ENCODE assay signal across 18 cellular contexts in the genomic region with DNA sequence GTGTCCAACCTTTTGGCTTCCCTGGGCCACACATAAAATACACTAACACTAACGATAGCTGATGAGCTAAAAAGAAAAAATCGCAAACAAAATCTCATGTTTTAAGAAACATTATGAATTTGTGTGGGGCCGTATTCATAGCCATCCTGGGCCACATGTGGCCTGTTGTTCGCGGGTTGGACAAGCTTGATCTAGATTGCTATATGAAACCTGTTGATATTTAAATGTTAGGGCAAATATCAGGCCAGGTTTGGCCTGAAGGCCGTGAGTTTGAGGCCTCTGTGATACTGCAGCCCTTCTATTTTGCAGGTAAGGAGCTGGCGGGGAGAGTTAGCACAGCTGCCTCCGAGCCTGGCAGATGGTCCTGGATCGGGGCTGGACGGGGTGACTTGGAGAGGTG.
DNase-seq lines count a peak whose midpoint lies in the region; ATAC-seq and TF ChIP-seq lines count a peak whose summit lies in the region.
"Had no signal": no experiment of that assay in that cellular context is flagged by ENCODE, and none has a peak within 500 bp of the region (broad histone marks: within the 10 kb centered on the region; RNA-seq: fewer than 3 reads in every experiment).

No MANE protein-coding gene starts in this region.

- H4K8ac ChIP-seq in mesenchymal stem cell (ENCODE audit: low read length) = peak overlapping the region; percentile 40

- H2AFZ ChIP-seq in mesenchymal stem cell (ENCODE audit: low read depth, low read length) = no peak overlapping the region

- H3K27me3 ChIP-seq in mesenchymal stem cell (ENCODE audit: control insufficient read depth in 1 of 2, insufficient read depth in 1 of 2, low read length in 2 of 2) (no peaks in the 10 kb centered on the region), uterus (no peaks in the 10 kb centered on the region), endodermal cell (ENCODE audit: control insufficient read depth, insufficient read depth, low read length, poor library complexity, severe bottlenecking) (no peaks in the 10 kb centered on the region)
- H3K27me3 ChIP-seq: SJSA1 had no signal

- H3K9me3 Mint-ChIP-seq in HFFc6 (no peaks in the 10 kb centered on the region), endodermal cell (no peaks in the 10 kb centered on the region)
- H3K9me3 Mint-ChIP-seq: CD14-positive monocyte had no signal

- H3K4me1 ChIP-seq in mesenchymal stem cell (ENCODE audit: control insufficient read depth, insufficient read depth, low read depth, low read length) (peaks cover 45% of the 10 kb centered on the region), uterus (peaks cover 19 to 29% of the 10 kb centered on the region in 2 donors), endodermal cell (ENCODE audit: control insufficient read depth, insufficient read depth, low read length) (no peaks in the 10 kb centered on the region)

- peak overlapping the region; percentile 54 to 87 for H3K4ac ChIP-seq in mesenchymal stem cell (ENCODE audit: low read depth in 1 of 2, low read length in 2 of 2)

- no peaks in the 10 kb centered on the region for H3K79me1 ChIP-seq in mesenchymal stem cell (replicated peaks; ENCODE audit: low read length, poor library complexity, severe bottlenecking)

- H3K36me3 Mint-ChIP-seq in HFFc6 (ENCODE audit: low read depth) (no peaks in the 10 kb centered on the region), endodermal cell (ENCODE audit: low read depth) (no peaks in the 10 kb centered on the region)

- H2BK120ac ChIP-seq in mesenchymal stem cell (ENCODE audit: low read depth, low read length) = peak overlapping the region; percentile 64

- H3K4me2 ChIP-seq in mesenchymal stem cell (ENCODE audit: low read length, poor library complexity, severe bottlenecking) = no peak overlapping the region

- H2BK12ac ChIP-seq in mesenchymal stem cell (ENCODE audit: low read length in 2 of 2) = peak overlapping the region; percentile 87 to 98

- H3K18ac ChIP-seq in mesenchymal stem cell (ENCODE audit: low read depth in 1 of 2, low read length in 2 of 2) = peak overlapping the region; percentile 64 to 89

- H3K4me1 Mint-ChIP-seq in HFFc6 (ENCODE audit: low read depth) = peaks cover 57% of the 10 kb centered on the region
- H3K4me1 Mint-ChIP-seq in endodermal cell = no peaks in the 10 kb centered on the region

- no peak overlapping the region for H3K9ac ChIP-seq in mesenchymal stem cell (ENCODE audit: low read length)
- H3K9ac ChIP-seq in endodermal cell (ENCODE audit: extremely low read depth, low read length, poor library complexity, severe bottlenecking) = no peak overlapping the region

- peak overlapping the region; percentile 24; the same call in 1 of the 2 replicates for H3K27ac Mint-ChIP-seq in HFFc6
- H3K27ac Mint-ChIP-seq in endodermal cell = no peak overlapping the region

- no peak for TF ChIP-seq POLR2A in uterus (IDR thresholded peaks at IDR 0.05)

- H3K36me3 ChIP-seq in mesenchymal stem cell (ENCODE audit: control insufficient read depth in 1 of 2, insufficient read depth in 2 of 2, low read depth in 1 of 2, low read length in 2 of 2) (no peaks in the 10 kb centered on the region), uterus (no peaks in the 10 kb centered on the region), endodermal cell (ENCODE audit: control insufficient read depth, insufficient read depth, low read length) (no peaks in the 10 kb centered on the region)
- H3K36me3 ChIP-seq: SJSA1 had no signal

- WGBS in mesenchymal stem cell = 93% methylated on average over 9 of the region's 10 CpGs
- WGBS in endodermal cell (ENCODE audit: insufficient coverage in 1 of 2, insufficient read length in 1 of 2), 2 experiments = 91 to 92% methylated on average over 8 to 10 of the region's 10 CpGs

- intact Hi-C loops in Right ventricle myocardium inferior (cut with DNase I) = no loop called here
- intact Hi-C loops in cardiac septum (cut with DNase I) = no loop called here
- intact Hi-C loops in uterus (cut with DNase I; ENCODE audit: low total_unique reads) = loop anchor here (10.0 kb wide), 1 partner anchor 95 kb away; a partner anchor contains a TSS

- H3K14ac ChIP-seq in mesenchymal stem cell (ENCODE audit: low read length in 2 of 2) = peak overlapping the region in 1 of 2 experiments; percentile 6

- H3K4me3 Mint-ChIP-seq in HFFc6 = no peak overlapping the region
- no peak overlapping the region for H3K4me3 Mint-ChIP-seq in endodermal cell
- H3K4me3 Mint-ChIP-seq: CD14-positive monocyte had no signal

- no peak overlapping the region for H2BK5ac ChIP-seq in mesenchymal stem cell (ENCODE audit: low read depth, low read length, poor library complexity, severe bottlenecking)

- H3K27ac ChIP-seq in mesenchymal stem cell (ENCODE audit: low read length, poor library complexity, severe bottlenecking) (no peak overlapping the region), uterus (peak overlapping the region; percentile 42 to 99), endodermal cell (ENCODE audit: low read depth, low read length) (no peak overlapping the region)
- H3K27ac ChIP-seq: SJSA1 had no signal

- H3K4me3 ChIP-seq in mesenchymal stem cell (ENCODE audit: insufficient read depth in 1 of 2, low read depth in 1 of 2, low read length in 2 of 2) (no peak overlapping the region), uterus (no peak overlapping the region), foreskin fibroblast (ENCODE audit: low read depth in 1 of 2, low read length in 2 of 2) (no peak overlapping the region), endodermal cell (ENCODE audit: low read length) (no peak overlapping the region)
- H3K4me3 ChIP-seq: SJSA1 had no signal

- H2BK15ac ChIP-seq in mesenchymal stem cell (ENCODE audit: low read depth, poor library complexity, severe bottlenecking) = peak overlapping the region; percentile 63

- DNase-seq in Right ventricle myocardium inferior (ENCODE audit: missing footprints) (peak; percentile 20), cardiac septum (ENCODE audit: low spot score) (no peak), HFFc6 (no peak), mesenchymal stem cell (no peak), uterus (no peak), foreskin fibroblast (no peak), endodermal cell (no peak)
- DNase-seq: COR-L47; DMS153; Kasumi-1; MM.1S; NCI-H1092 treated with DMSO at 0.1 percent for 48 hours; NCI-H187; NCI-H446; NCI-H69; NK-92 treated with Interleukin-12 subunit alpha and Interleukin-12 subunit beta, amount 100 ng/mL, for 24 hours had no signal

- H3K23ac ChIP-seq in mesenchymal stem cell (ENCODE audit: low read length in 2 of 2) = no peak overlapping the region

- peak overlapping the region; percentile 53 for H2AK5ac ChIP-seq in mesenchymal stem cell (ENCODE audit: low read length, severe bottlenecking)

- H3K27me3 Mint-ChIP-seq in HFFc6 (ENCODE audit: insufficient read depth) (peaks cover 2% of the 10 kb centered on the region), endodermal cell (ENCODE audit: insufficient read depth) (no peaks in the 10 kb centered on the region)

- TF ChIP-seq CTCF in HFFc6 (IDR thresholded peaks at IDR 0.05) (no peak), uterus (IDR thresholded peaks at IDR 0.05) (no peak), foreskin fibroblast (IDR thresholded peaks at IDR 0.05; ENCODE audit: low read depth, low read length) (no peak), endodermal cell (conservative IDR thresholded peaks at IDR 0.05) (no peak)

- H3K9me3 ChIP-seq in mesenchymal stem cell (ENCODE audit: control insufficient read depth, low read length) = no peaks in the 10 kb centered on the region
- H3K9me3 ChIP-seq in uterus = no peaks in the 10 kb centered on the region
- H3K9me3 ChIP-seq in endodermal cell (ENCODE audit: control insufficient read depth, low read length) = no peaks in the 10 kb centered on the region
- H3K9me3 ChIP-seq: SJSA1 had no signal

- H4K91ac ChIP-seq in mesenchymal stem cell (ENCODE audit: low read length) = peak overlapping the region; percentile 85

- ATAC-seq in Right ventricle myocardium inferior = no peak

Comparison
In these comparisons a context has a peak if more than half of its experiments do, and no peak if none do; other contexts are left out.
1. H3K27ac ChIP-seq: peak in uterus (2 of 2); none in mesenchymal stem cell (single experiment) and endodermal cell (single experiment).